ENCODE assay signal across 9 cellular contexts in the genomic region with DNA sequence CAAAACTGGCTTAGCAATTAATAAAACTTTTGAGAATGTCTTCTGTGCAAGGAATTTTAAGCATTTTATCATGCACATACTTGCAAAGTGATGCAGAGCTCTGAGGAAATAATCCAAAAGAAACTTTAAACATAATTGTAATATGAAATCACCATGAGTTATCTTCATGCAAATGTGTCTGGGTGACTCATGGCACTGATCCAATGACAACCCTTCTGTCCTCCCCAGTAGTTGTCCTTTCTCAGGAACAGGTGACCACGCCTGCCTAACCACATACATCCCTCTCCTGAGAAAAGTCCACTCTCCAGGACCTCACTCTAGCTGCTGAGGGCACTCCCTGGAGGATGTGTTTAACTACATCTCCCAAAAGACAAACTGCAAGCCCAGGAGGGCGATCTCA.
DNase-seq lines count a peak whose midpoint lies in the region; FAIRE-seq and TF ChIP-seq lines count a peak whose summit lies in the region.
"Had no signal": no experiment of that assay in that cellular context is flagged by ENCODE, and none has a peak within 500 bp of the region (broad histone marks: within the 10 kb centered on the region; RNA-seq: fewer than 3 reads in every experiment).

No MANE protein-coding gene starts in this region.

- H3K27me3 ChIP-seq in endothelial cell of umbilical vein (ENCODE audit: control insufficient read depth in 2 of 2, insufficient read depth in 2 of 2, low read length in 2 of 2) (no peaks in the 10 kb centered on the region), neural progenitor cell (no peaks in the 10 kb centered on the region), testis (no peaks in the 10 kb centered on the region)

- DNase-seq in ELR (ENCODE audit: low read depth) = peak; percentile 99
- DNase-seq in NCI-H510A treated with DMSO at 0.1 percent for 48 hours (lab: John Stamatoyannopoulos, UW) = peak; percentile 69
- DNase-seq in endothelial cell of umbilical vein (ENCODE audit: low read depth, low spot score) = peak; percentile 58
- DNase-seq in neural progenitor cell (ENCODE audit: low spot score) = peak; percentile 9
- no peak for DNase-seq in HuH-7 (ENCODE audit: low spot score)
- DNase-seq in testis = no peak
- DNase-seq in posterior vena cava (ENCODE audit: low spot score) = no peak
- no peak for DNase-seq in stimulated activated CD4-positive, alpha-beta T cell treated with anti-CD3 and anti-CD28 coated beads, Interleukin-2, amount 100 ng/mL, for 48 hours

- no peaks in the 10 kb centered on the region for H3K4me1 ChIP-seq in endothelial cell of umbilical vein (ENCODE audit: control insufficient read depth, extremely low read depth, insufficient read depth, low read length)
- peaks cover 9% of the 10 kb centered on the region for H3K4me1 ChIP-seq in neural progenitor cell
- H3K4me1 ChIP-seq in testis = no peaks in the 10 kb centered on the region

- TF ChIP-seq POLR2A in endothelial cell of umbilical vein (IDR thresholded peaks at IDR 0.05; ENCODE audit: low read depth, low read length) (no peak), testis (IDR thresholded peaks at IDR 0.05) (no peak)

- H3K36me3 ChIP-seq in endothelial cell of umbilical vein (ENCODE audit: control insufficient read depth in 2 of 2, extremely low read depth in 1 of 2, insufficient read depth in 2 of 2, low read length in 2 of 2) (no peaks in the 10 kb centered on the region), neural progenitor cell (no peaks in the 10 kb centered on the region), testis (ENCODE audit: low read depth, missing control alignments) (no peaks in the 10 kb centered on the region)

- intact Hi-C loops in endothelial cell of umbilical vein (cut with micrococcal nuclease) (loop anchor here (10.0 kb wide), 1 partner anchor 347 kb away; no protein-coding TSS in a partner anchor), testis (cut with DNase I; ENCODE audit: low total_unique reads) (no loop called here), posterior vena cava (cut with DNase I) (no loop called here)

- CTCF ChIA-PET in endothelial cell of umbilical vein (lab: Charles Lee) = interaction anchor here (1.1 to 1.9 kb wide), 3 partner anchors 8 to 16 kb away, joined by 3 to 5 read pairs (median 3); no protein-coding TSS in a partner anchor

- POLR2A ChIA-PET in endothelial cell of umbilical vein (lab: Charles Lee) = interaction anchor here (0.7 kb wide), 1 partner anchor 11 kb away, joined by 3 read pairs; no protein-coding TSS in a partner anchor

- H3K4me3 ChIP-seq in endothelial cell of umbilical vein (replicated peaks in 1 of 3; ENCODE audit: insufficient read depth in 1 of 3, low read depth in 1 of 3, low read length in 3 of 3) = no peak overlapping the region
- no peak overlapping the region for H3K4me3 ChIP-seq in neural progenitor cell
- H3K4me3 ChIP-seq in testis = no peak overlapping the region

- H3K79me2 ChIP-seq in endothelial cell of umbilical vein (ENCODE audit: control insufficient read depth, insufficient read depth, low read length) (no peaks in the 10 kb centered on the region), neural progenitor cell (ENCODE audit: low read depth) (no peaks in the 10 kb centered on the region)

- H3K9me3 Mint-ChIP-seq in neural progenitor cell = no peaks in the 10 kb centered on the region

- H3K27ac Mint-ChIP-seq in neural progenitor cell = no peak overlapping the region

- H3K4me3 Mint-ChIP-seq in neural progenitor cell = no peak overlapping the region

- H3K9me3 ChIP-seq in endothelial cell of umbilical vein (replicated peaks; ENCODE audit: control insufficient read depth, insufficient read depth, low read length) (no peaks in the 10 kb centered on the region), neural progenitor cell (ENCODE audit: low read depth) (no peaks in the 10 kb centered on the region), testis (no peaks in the 10 kb centered on the region)

- TF ChIP-seq CTCF in endothelial cell of umbilical vein (IDR thresholded peaks at IDR 0.05; ENCODE audit: extremely low read depth in 1 of 2, insufficient read depth in 1 of 2, low read depth in 1 of 2, low read length in 2 of 2) = no peak
- TF ChIP-seq CTCF in neural progenitor cell (IDR thresholded peaks at IDR 0.05) = no peak
- TF ChIP-seq CTCF in testis (IDR thresholded peaks at IDR 0.05) = no peak

- no peak overlapping the region for H3K27ac ChIP-seq in endothelial cell of umbilical vein (ENCODE audit: insufficient read depth, low read depth, low read length)
- H3K27ac ChIP-seq in neural progenitor cell = no peak overlapping the region
- H3K27ac ChIP-seq in testis = no peak overlapping the region

- H3K4me1 Mint-ChIP-seq in neural progenitor cell = peaks cover 6% of the 10 kb centered on the region

- H4K20me1 ChIP-seq in endothelial cell of umbilical vein (replicated peaks; ENCODE audit: control insufficient read depth, extremely low read depth, insufficient read depth, low read length) (no peaks in the 10 kb centered on the region), neural progenitor cell (ENCODE audit: low read depth) (no peaks in the 10 kb centered on the region)

- no peaks in the 10 kb centered on the region for H3F3A ChIP-seq in neural progenitor cell (ENCODE audit: low read depth)

- 55 to 69% methylated on average over 2 of the region's 2 CpGs for WGBS in testis, 2 donors

- no peaks in the 10 kb centered on the region for H3K27me3 Mint-ChIP-seq in neural progenitor cell (ENCODE audit: insufficient read depth, low read depth)

- dilution Hi-C loops in endothelial cell of umbilical vein (cut with MboI; ENCODE audit: extremely low pct_ligation_motif_present, low sequenced_read_pairs) = no loop called here

- no peaks in the 10 kb centered on the region for H3K9me1 ChIP-seq in endothelial cell of umbilical vein (replicated peaks; ENCODE audit: control insufficient read depth, extremely low read depth, insufficient read depth, low read length)

- H3K9ac ChIP-seq in endothelial cell of umbilical vein (replicated peaks; ENCODE audit: extremely low read depth, insufficient read depth, low read length) (no peak overlapping the region), neural progenitor cell (no peak overlapping the region)

- H3K4me2 ChIP-seq in endothelial cell of umbilical vein (ENCODE audit: insufficient read depth, low read length) (no peak overlapping the region), neural progenitor cell (no peak overlapping the region)

- no peak overlapping the region for H2AFZ ChIP-seq in endothelial cell of umbilical vein (ENCODE audit: low read depth, low read length)
- peak overlapping the region; percentile 9 for H2AFZ ChIP-seq in neural progenitor cell (replicated peaks)

- no TSS peak for BruUV-seq in endothelial cell of umbilical vein (replicated peaks; lab: Mats Ljungman, UMichigan)

- H3K36me3 Mint-ChIP-seq in neural progenitor cell = no peaks in the 10 kb centered on the region

- no peak for FAIRE-seq in endothelial cell of umbilical vein (lab: Jason Lieb, UNC)
- FAIRE-seq: frontal cortex had no signal

TF ChIP-seq in endothelial cell of umbilical vein, 7 proteins besides CTCF, POLR2A, EP300 and RAD21:
- TF ChIP-seq, protein P1, sequence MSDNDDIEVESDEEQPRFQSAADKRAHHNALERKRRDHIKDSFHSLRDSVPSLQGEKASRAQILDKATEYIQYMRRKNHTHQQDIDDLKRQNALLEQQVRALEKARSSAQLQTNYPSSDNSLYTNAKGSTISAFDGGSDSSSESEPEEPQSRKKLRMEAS (IDR thresholded peaks at IDR 0.05; ENCODE audit: insufficient read depth, insufficient read length) = no peak
- TF ChIP-seq JUN (IDR thresholded peaks at IDR 0.05; ENCODE audit: borderline replicate concordance, insufficient read depth, insufficient read length, low read depth) = peak; percentile 6
- TF ChIP-seq FOS (IDR thresholded peaks at IDR 0.05; ENCODE audit: borderline replicate concordance, insufficient read depth, low read length) = peak; percentile 75
- peak; percentile 72 for TF ChIP-seq GATA2 (IDR thresholded peaks at IDR 0.05; ENCODE audit: insufficient read depth, insufficient read length, low read depth, low read length)
TF ChIP-seq in endothelial cell of umbilical vein: peak in this region for 3.

Comparison
In these comparisons a context has a peak if more than half of its experiments do, and no peak if none do; other contexts are left out.
1. DNase-seq: peak in ELR (single experiment), NCI-H510A treated with DMSO at 0.1 percent for 48 hours (single experiment), endothelial cell of umbilical vein (single experiment) and neural progenitor cell (single experiment); none in HuH-7 (single experiment), testis (single experiment), posterior vena cava (single experiment) and stimulated activated CD4-positive, alpha-beta T cell treated with anti-CD3 and anti-CD28 coated beads, Interleukin-2, amount 100 ng/mL, for 48 hours (0 of 2).